1 cellular context compared by ENCODE assay signal in the genomic region with DNA sequence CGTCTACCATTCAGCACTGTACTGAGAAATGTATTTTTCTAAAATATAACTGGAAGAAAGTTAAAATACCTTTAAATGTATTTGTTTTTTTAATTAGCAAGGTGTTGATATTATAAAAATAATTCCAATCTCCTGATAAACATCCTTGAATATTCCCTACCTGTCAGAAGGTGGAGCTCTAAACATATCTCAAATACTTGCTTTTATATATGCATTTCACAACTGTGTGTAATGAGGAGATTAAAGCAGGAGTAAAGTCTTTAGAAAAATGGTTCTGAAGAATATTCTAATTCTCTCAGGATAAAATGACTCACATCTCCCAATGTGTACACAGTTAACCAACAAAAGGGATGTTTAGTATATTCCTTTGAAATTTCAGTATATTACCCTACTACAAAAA.
TF ChIP-seq lines count a peak whose summit lies in the region.

No MANE protein-coding gene starts in this region.

TF ChIP-seq in GM23338, 12 proteins besides CTCF, POLR2A, EP300 and RAD21 (continued from another document):
- TF ChIP-seq, protein P1, sequence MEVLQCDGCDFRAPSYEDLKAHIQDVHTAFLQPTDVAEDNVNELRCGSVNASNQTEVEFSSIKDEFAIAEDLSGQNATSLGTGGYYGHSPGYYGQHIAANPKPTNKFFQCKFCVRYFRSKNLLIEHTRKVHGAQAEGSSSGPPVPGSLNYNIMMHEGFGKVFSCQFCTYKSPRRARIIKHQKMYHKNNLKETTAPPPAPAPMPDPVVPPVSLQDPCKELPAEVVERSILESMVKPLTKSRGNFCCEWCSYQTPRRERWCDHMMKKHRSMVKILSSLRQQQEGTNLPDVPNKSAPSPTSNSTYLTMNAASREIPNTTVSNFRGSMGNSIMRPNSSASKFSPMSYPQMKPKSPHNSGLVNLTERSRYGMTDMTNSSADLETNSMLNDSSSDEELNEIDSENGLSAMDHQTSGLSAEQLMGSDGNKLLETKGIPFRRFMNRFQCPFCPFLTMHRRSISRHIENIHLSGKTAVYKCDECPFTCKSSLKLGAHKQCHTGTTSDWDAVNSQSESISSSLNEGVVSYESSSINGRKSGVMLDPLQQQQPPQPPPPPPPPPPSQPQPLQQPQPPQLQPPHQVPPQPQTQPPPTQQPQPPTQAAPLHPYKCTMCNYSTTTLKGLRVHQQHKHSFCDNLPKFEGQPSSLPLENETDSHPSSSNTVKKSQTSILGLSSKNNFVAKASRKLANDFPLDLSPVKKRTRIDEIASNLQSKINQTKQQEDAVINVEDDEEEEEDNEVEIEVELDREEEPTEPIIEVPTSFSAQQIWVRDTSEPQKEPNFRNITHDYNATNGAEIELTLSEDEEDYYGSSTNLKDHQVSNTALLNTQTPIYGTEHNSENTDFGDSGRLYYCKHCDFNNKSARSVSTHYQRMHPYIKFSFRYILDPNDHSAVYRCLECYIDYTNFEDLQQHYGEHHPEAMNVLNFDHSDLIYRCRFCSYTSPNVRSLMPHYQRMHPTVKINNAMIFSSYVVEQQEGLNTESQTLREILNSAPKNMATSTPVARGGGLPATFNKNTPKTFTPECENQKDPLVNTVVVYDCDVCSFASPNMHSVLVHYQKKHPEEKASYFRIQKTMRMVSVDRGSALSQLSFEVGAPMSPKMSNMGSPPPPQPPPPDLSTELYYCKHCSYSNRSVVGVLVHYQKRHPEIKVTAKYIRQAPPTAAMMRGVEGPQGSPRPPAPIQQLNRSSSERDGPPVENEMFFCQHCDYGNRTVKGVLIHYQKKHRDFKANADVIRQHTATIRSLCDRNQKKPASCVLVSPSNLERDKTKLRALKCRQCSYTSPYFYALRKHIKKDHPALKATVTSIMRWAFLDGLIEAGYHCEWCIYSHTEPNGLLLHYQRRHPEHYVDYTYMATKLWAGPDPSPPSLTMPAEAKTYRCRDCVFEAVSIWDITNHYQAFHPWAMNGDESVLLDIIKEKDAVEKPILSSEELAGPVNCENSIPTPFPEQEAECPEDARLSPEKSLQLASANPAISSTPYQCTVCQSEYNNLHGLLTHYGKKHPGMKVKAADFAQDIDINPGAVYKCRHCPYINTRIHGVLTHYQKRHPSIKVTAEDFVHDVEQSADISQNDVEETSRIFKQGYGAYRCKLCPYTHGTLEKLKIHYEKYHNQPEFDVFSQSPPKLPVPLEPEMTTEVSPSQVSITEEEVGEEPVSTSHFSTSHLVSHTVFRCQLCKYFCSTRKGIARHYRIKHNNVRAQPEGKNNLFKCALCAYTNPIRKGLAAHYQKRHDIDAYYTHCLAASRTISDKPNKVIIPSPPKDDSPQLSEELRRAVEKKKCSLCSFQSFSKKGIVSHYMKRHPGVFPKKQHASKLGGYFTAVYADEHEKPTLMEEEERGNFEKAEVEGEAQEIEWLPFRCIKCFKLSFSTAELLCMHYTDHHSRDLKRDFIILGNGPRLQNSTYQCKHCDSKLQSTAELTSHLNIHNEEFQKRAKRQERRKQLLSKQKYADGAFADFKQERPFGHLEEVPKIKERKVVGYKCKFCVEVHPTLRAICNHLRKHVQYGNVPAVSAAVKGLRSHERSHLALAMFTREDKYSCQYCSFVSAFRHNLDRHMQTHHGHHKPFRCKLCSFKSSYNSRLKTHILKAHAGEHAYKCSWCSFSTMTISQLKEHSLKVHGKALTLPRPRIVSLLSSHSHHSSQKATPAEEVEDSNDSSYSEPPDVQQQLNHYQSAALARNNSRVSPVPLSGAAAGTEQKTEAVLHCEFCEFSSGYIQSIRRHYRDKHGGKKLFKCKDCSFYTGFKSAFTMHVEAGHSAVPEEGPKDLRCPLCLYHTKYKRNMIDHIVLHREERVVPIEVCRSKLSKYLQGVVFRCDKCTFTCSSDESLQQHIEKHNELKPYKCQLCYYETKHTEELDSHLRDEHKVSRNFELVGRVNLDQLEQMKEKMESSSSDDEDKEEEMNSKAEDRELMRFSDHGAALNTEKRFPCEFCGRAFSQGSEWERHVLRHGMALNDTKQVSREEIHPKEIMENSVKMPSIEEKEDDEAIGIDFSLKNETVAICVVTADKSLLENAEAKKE (CRISPR knock-in tag; IDR thresholded peaks at IDR 0.05), result no peak
- TF ChIP-seq POLR2AphosphoS5 (IDR thresholded peaks at IDR 0.05; ENCODE audit: low read depth) (no peak), EZH2 (IDR thresholded peaks at IDR 0.05; ENCODE audit: low read depth, unreplicated experiment) (no peak), ZNF114 (CRISPR knock-in tag; IDR thresholded peaks at IDR 0.05) (no peak), CREB1 (CRISPR knock-in tag; IDR thresholded peaks at IDR 0.05; ENCODE audit: low read depth) (no peak), JUNB (IDR thresholded peaks at IDR 0.05; ENCODE audit: unreplicated experiment) (no peak), ZNF331 (CRISPR knock-in tag; IDR thresholded peaks at IDR 0.05; ENCODE audit: low read depth) (no peak), STAT1 (IDR thresholded peaks at IDR 0.05; ENCODE audit: unreplicated experiment) (no peak)
- TF ChIP-seq, protein P2, sequence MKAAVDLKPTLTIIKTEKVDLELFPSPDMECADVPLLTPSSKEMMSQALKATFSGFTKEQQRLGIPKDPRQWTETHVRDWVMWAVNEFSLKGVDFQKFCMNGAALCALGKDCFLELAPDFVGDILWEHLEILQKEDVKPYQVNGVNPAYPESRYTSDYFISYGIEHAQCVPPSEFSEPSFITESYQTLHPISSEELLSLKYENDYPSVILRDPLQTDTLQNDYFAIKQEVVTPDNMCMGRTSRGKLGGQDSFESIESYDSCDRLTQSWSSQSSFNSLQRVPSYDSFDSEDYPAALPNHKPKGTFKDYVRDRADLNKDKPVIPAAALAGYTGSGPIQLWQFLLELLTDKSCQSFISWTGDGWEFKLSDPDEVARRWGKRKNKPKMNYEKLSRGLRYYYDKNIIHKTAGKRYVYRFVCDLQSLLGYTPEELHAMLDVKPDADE (IDR thresholded peaks at IDR 0.05), result no peak
TF ChIP-seq in GM23338: peak in this region for 0.
